In the genomic region with DNA sequence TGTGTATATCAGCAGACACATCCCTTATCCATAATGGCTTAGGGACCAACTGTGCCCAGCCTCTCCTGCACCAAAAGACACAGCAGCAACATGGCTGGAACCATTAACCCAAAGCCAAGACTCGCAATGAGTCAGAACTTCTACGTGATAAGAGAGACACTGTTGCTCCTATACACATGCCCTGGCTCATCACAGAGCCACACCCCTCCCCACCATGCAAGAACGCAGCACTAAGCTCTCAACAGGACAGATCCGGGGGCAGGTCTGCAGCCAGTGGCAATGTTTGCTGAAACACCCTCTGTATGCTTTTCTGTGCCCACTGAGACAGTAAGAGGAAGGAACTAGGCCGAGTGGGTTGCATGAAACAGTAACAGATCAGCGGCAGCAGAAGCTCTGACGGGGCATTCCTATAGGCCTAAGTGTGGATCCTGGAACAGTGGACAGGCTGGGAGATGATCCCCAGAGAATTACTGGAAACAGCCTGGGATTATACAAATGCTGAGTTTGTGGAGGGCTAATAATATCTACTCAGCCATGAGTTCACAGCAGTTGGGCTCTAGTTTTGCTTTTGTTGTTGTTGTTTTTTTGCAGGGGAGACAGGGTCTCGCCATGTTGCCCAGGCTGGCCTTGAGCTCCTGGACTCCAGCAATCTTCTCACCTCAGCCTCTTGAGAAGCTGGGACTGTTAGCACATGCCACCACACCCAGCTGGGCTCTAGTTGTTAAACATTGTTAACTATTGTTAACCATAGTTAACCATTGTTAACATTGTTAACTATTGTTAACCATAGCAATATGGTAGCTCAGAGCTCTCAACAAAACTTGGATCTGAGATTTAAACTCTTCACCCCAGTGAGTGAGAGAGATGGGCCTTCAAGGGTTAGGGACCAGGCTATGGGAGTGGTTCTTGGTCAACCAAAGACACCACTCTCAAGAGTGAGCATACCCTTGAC, we compare ENCODE assay signal across 11 cellular contexts. TPM values are rescaled to one million over a fixed set of nuclear protein-coding genes. Genes with fewer than 3 reads are reported as not detected.
DNase-seq lines count a peak whose midpoint lies in the region; ATAC-seq and TF ChIP-seq lines count a peak whose summit lies in the region.
"Had no signal": no experiment of that assay in that cellular context is flagged by ENCODE, and none has a peak within 500 bp of the region (broad histone marks: within the 10 kb centered on the region; RNA-seq: fewer than 3 reads in every experiment).

No MANE protein-coding gene starts in this region.

- H3K4me3 ChIP-seq in fibroblast of villous mesenchyme (ENCODE audit: low read depth, low read length): no peak overlapping the region
- H3K4me3 ChIP-seq in testis: no peak overlapping the region
- H3K4me3 ChIP-seq: ovary had no signal

- no peaks in the 10 kb centered on the region for H3K27me3 ChIP-seq in testis
- H3K27me3 ChIP-seq: ovary had no signal

- TF ChIP-seq POLR2A in testis (IDR thresholded peaks at IDR 0.05): no peak

- H3K4me1 Mint-ChIP-seq in activated CD4-positive, alpha-beta T cell treated with anti-CD3 and anti-CD28 coated beads for 36 hours: peaks cover 28% of the 10 kb centered on the region

- CTCF ChIA-PET in activated CD4-positive, alpha-beta T cell treated with anti-CD3 and anti-CD28 coated beads for 36 hours (lab: Charles Lee): interaction anchor here (0.8 to 1.5 kb wide), 3 partner anchors 9 to 103 kb away, joined by 3 to 4 read pairs (median 3); no protein-coding TSS in a partner anchor

- H3K9me3 Mint-ChIP-seq in activated CD4-positive, alpha-beta T cell treated with anti-CD3 and anti-CD28 coated beads for 36 hours (ENCODE audit: low read depth): no peaks in the 10 kb centered on the region

- H3K36me3 ChIP-seq in testis (ENCODE audit: low read depth, missing control alignments): no peaks in the 10 kb centered on the region
- H3K36me3 ChIP-seq: ovary had no signal

- peaks cover 43% of the 10 kb centered on the region for H3K4me1 ChIP-seq in testis

- intact Hi-C loops in activated CD4-positive, alpha-beta T cell treated with anti-CD3 and anti-CD28 coated beads for 36 hours (cut with DNase I, micrococcal nuclease): no loop called here
- intact Hi-C loops in testis (cut with DNase I; ENCODE audit: low total_unique reads): no loop called here

- no peak for DNase-seq in activated CD4-positive, alpha-beta T cell treated with anti-CD3 and anti-CD28 coated beads for 36 hours
- DNase-seq in activated CD4-positive, alpha-beta T cell treated with anti-CD3 and anti-CD28 coated beads for 1 hour: no peak
- DNase-seq in KBM-7: peak; percentile 59
- peak; percentile 58 for DNase-seq in fibroblast of villous mesenchyme (ENCODE audit: low read depth)
- DNase-seq in testis: no peak
- no peak for DNase-seq in NCI-H2029 treated with DMSO at 0.1 percent for 48 hours (lab: John Stamatoyannopoulos, UW)
- DNase-seq in globus pallidus (ENCODE audit: low spot score): no peak
- no peak for DNase-seq in NCI-H1048 (lab: John Stamatoyannopoulos, UW)
- DNase-seq: 8988T, NCI-H446 treated with DMSO at 0.1 percent for 48 hours had no signal

- POLR2A ChIA-PET in activated CD4-positive, alpha-beta T cell treated with anti-CD3 and anti-CD28 coated beads for 36 hours (lab: Charles Lee): interaction anchor here (0.9 kb wide), 1 partner anchor 32 kb away, joined by 3 read pairs; no protein-coding TSS in a partner anchor

- no peak overlapping the region for H3K27ac Mint-ChIP-seq in activated CD4-positive, alpha-beta T cell treated with anti-CD3 and anti-CD28 coated beads for 36 hours

- 52 to 60% methylated on average over 6 to 8 of the region's 8 CpGs for WGBS in testis, 2 donors

- TF ChIP-seq CTCF in fibroblast of villous mesenchyme (IDR thresholded peaks at IDR 0.05; ENCODE audit: insufficient read depth, low read depth, low read length) (no peak), testis (IDR thresholded peaks at IDR 0.05) (no peak)

- peak overlapping the region; percentile 62 to 69 for H3K27ac ChIP-seq in testis
- H3K27ac ChIP-seq: ovary had no signal

- peak; percentile 15 for ATAC-seq in activated CD4-positive, alpha-beta T cell treated with anti-CD3 and anti-CD28 coated beads for 36 hours

- H3K9me3 ChIP-seq in testis: no peaks in the 10 kb centered on the region
- H3K9me3 ChIP-seq: ovary had no signal

- peaks cover 30% of the 10 kb centered on the region for H3K36me3 Mint-ChIP-seq in activated CD4-positive, alpha-beta T cell treated with anti-CD3 and anti-CD28 coated beads for 36 hours (ENCODE audit: low read depth)

- in situ Hi-C loops in KBM-7 (cut with MboI; ENCODE audit: low pct_unique_long_range_greater_than_20kb, low sequenced_read_pairs): no loop called here

- no peaks in the 10 kb centered on the region for H3K27me3 Mint-ChIP-seq in activated CD4-positive, alpha-beta T cell treated with anti-CD3 and anti-CD28 coated beads for 36 hours

- no peak overlapping the region for H3K4me3 Mint-ChIP-seq in activated CD4-positive, alpha-beta T cell treated with anti-CD3 and anti-CD28 coated beads for 36 hours

RNA-seq across cellular contexts. Expression of gene B4GALT1, which starts 41.0 kb away (rescaled TPM):
- total RNA-seq in activated CD4-positive, alpha-beta T cell treated with anti-CD3 and anti-CD28 coated beads for 36 hours: 10 to 100 TPM; 44.5 to 47.1 TPM
- 23.8 and 28.5 TPM in 2 replicates for total RNA-seq in fibroblast of villous mesenchyme
- 100 to 1,000 TPM; 192 to 212 TPM for total RNA-seq in testis
- 112 TPM for polyA plus RNA-seq in testis (ENCODE audit: insufficient read depth, low read depth, low replicate concordance)

RNA-seq across cellular contexts. Expression of gene SMU1, which starts 49.7 kb away (rescaled TPM):
- total RNA-seq in activated CD4-positive, alpha-beta T cell treated with anti-CD3 and anti-CD28 coated beads for 36 hours: 10 to 100 TPM; 23.2 to 29.6 TPM
- 29.3 and 42.7 TPM in 2 replicates for total RNA-seq in fibroblast of villous mesenchyme
- 10 to 100 TPM; 16.2 to 16.3 TPM for total RNA-seq in testis
- 17.1 TPM for polyA plus RNA-seq in testis (ENCODE audit: insufficient read depth, low read depth, low replicate concordance)

Comparison
In these comparisons a context has a peak if more than half of its experiments do, and no peak if none do; other contexts are left out.
1. DNase-seq: peak in KBM-7 (single experiment) and fibroblast of villous mesenchyme (single experiment); none in activated CD4-positive, alpha-beta T cell treated with anti-CD3 and anti-CD28 coated beads for 36 hours (single experiment), activated CD4-positive, alpha-beta T cell treated with anti-CD3 and anti-CD28 coated beads for 1 hour (single experiment), testis (single experiment), NCI-H2029 treated with DMSO at 0.1 percent for 48 hours (single experiment), globus pallidus (single experiment) and NCI-H1048 (single experiment).